Comparison of ENCODE assay signal across 10 cellular contexts in the genomic region with DNA sequence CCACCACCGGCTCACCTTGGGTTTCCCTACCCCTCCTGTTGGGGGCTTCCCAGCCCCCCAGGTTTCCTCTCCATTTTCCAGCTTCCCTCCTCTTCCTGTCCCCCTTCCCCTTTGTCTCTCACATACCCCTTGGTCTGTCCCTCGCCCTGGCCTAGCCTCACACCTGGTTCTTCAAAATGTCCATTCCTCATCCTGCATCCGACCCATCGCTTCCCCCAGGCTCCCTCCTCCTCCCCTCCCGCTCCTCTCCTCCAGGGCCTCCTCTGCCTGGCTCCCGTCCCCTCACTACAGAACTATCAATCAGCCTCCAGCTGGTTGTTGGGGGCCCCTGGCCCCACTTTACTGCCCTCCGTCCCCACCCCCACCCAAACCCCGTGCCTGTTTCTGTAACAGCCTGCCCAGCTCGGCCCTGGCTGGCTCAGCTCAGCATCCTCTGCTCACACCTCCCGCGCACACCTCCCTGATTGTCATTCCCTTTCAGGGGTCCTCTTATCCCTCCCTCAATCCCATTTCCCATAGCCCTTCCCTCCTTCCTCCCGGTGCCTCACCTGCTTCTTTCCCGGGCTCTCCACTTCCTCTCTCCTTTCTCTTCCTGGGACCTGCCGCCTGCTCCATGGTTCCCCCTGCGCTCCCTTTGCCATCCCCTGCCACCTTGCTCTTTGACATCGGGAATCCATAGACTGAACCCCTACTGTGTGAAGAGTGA. TPM values are rescaled to one million over a fixed set of nuclear protein-coding genes. Genes with fewer than 3 reads are reported as not detected.
DNase-seq lines count a peak whose midpoint lies in the region; ATAC-seq, FAIRE-seq and TF ChIP-seq lines count a peak whose summit lies in the region.
"Had no signal": no experiment of that assay in that cellular context is flagged by ENCODE, and none has a peak within 500 bp of the region (broad histone marks: within the 10 kb centered on the region; RNA-seq: fewer than 3 reads in every experiment).

No MANE protein-coding gene starts in this region.

- H3K9me3 ChIP-seq in Caco-2 (no peaks in the 10 kb centered on the region), HUES6 (ENCODE audit: control insufficient read depth, insufficient read depth, low read depth, low read length) (no peaks in the 10 kb centered on the region), K562 (replicated peaks; ENCODE audit: control insufficient read depth, insufficient read depth, low read depth, low read length) (no peaks in the 10 kb centered on the region), aorta (ENCODE audit: control insufficient read depth, low read length) (no peaks in the 10 kb centered on the region)

- no peaks in the 10 kb centered on the region for H3K79me2 ChIP-seq in K562 (ENCODE audit: control insufficient read depth, insufficient read depth, low read length)

- H3K4me2 ChIP-seq in K562 (ENCODE audit: insufficient read depth, low read length) = no peak overlapping the region

- H3K27me3 Mint-ChIP-seq in Caco-2 (ENCODE audit: insufficient read depth, unreplicated experiment) (no peaks in the 10 kb centered on the region), nephron (ENCODE audit: low read depth) (peaks cover 4% of the 10 kb centered on the region)

- TF ChIP-seq EP300 in K562 (IDR thresholded peaks at IDR 0.05; ENCODE audit: low read length) = no peak

- FAIRE-seq in K562 (lab: Jason Lieb, UNC) (no peak), GM12891 (lab: Jason Lieb, UNC) (no peak)
- FAIRE-seq: kidney had no signal

- H3K27ac Mint-ChIP-seq in Caco-2 (ENCODE audit: unreplicated experiment) = peak overlapping the region; percentile 43
- H3K27ac Mint-ChIP-seq in nephron = peak overlapping the region in 1 of 3 experiments; percentile 28

- no peak for TF ChIP-seq POLR2A in K562 (conservative IDR thresholded peaks at IDR 0.05)
- TF ChIP-seq POLR2A in GM12891 (IDR thresholded peaks at IDR 0.05; ENCODE audit: low read depth, low read length) = no peak

- peak overlapping the region; percentile 73 for H3K4me3 Mint-ChIP-seq in Caco-2 (ENCODE audit: unreplicated experiment)
- peak overlapping the region; percentile 79 to 84 (median 81) for H3K4me3 Mint-ChIP-seq in nephron

- POLR2A ChIA-PET in Caco-2 (lab: Charles Lee) = interaction anchor here (1.0 kb wide), 1 partner anchor 10 kb away, joined by 13 read pairs; the partner anchor contains the start of gene YIF1A
- POLR2A ChIA-PET in K562 (lab: Yijun Ruan, JAX) = interaction anchor here (0.6 to 3.0 kb wide), 3 partner anchors 10 to 36 kb away, joined by 3 to 14 read pairs (median 6); partner anchors contain the start of gene YIF1A

- no peaks in the 10 kb centered on the region for H3K27me3 ChIP-seq in Caco-2 (replicated peaks; ENCODE audit: control insufficient read depth, insufficient read depth, low read length)
- H3K27me3 ChIP-seq in HUES6 (ENCODE audit: control insufficient read depth, insufficient read depth, low read length) = peaks cover 17% of the 10 kb centered on the region
- no peaks in the 10 kb centered on the region for H3K27me3 ChIP-seq in K562 (ENCODE audit: control insufficient read depth in 2 of 2, insufficient read depth in 2 of 2, low read length in 2 of 2)
- H3K27me3 ChIP-seq in aorta (ENCODE audit: control insufficient read depth in 1 of 2, insufficient read depth in 2 of 2, low read length in 1 of 2) = no peaks in the 10 kb centered on the region

- TF ChIP-seq CTCF in Caco-2 (IDR thresholded peaks at IDR 0.05; ENCODE audit: insufficient read depth in 1 of 2, low read depth in 1 of 2, low read length in 1 of 2, severe bottlenecking in 1 of 2, unreplicated experiment in 1 of 2) = no peak
- TF ChIP-seq CTCF in K562 (IDR thresholded peaks at IDR 0.05 in 2 of 3, conservative IDR thresholded peaks at IDR 0.05 in 1 of 3; ENCODE audit: insufficient read depth in 2 of 3, low read depth in 1 of 3, low read length in 3 of 3) = no peak
- TF ChIP-seq CTCF in nephron (IDR thresholded peaks at IDR 0.05; ENCODE audit: unreplicated experiment in 3 of 3) = no peak

- 38% methylated on average over 7 of the region's 16 CpGs for WGBS in K562 (ENCODE audit: insufficient coverage, low coverage, missing lambda C conversion rate)
- 76% methylated on average over 16 of the region's 16 CpGs for WGBS in aorta, 2 donors

- H2AFZ ChIP-seq in K562 (ENCODE audit: low read depth, low read length) = no peak overlapping the region

- H3K9ac ChIP-seq in HUES6 (ENCODE audit: low read length) (no peak overlapping the region), K562 (ENCODE audit: insufficient read depth in 1 of 2, low read depth in 2 of 2, low read length in 2 of 2) (peak overlapping the region in 1 of 2 experiments; percentile 20; a peak in 1 of 4 replicates)

- DNase-seq in Caco-2 = no peak
- no peak for DNase-seq in K562 (ENCODE audit: extremely low read depth in 1 of 4, low spot score in 3 of 4)
- no peak for DNase-seq in aorta
- no peak for DNase-seq in SHP77 treated with DMSO at 0.1 percent for 48 hours (lab: John Stamatoyannopoulos, UW)
- DNase-seq in GM12891 (ENCODE audit: insufficient read length, low spot score) = no peak
- DNase-seq: kidney; NK-92 treated with Interleukin-12 subunit alpha and Interleukin-12 subunit beta, amount 100 ng/mL, for 24 hours had no signal

- no peak overlapping the region for H3K27ac ChIP-seq in HUES6 (ENCODE audit: low read depth, low read length)
- no peak overlapping the region for H3K27ac ChIP-seq in K562 (ENCODE audit: extremely low read depth, low read depth, low read length)
- H3K27ac ChIP-seq in aorta (ENCODE audit: low read depth in 1 of 2, low read length in 2 of 2) = no peak overlapping the region

- intact Hi-C loops in Caco-2 (cut with micrococcal nuclease; ENCODE audit: unreplicated experiment) (no loop called here), K562 (cut with micrococcal nuclease) (no loop called here), aorta (cut with DNase I) (no loop called here)

- H3K36me3 Mint-ChIP-seq in Caco-2 (ENCODE audit: insufficient read depth, unreplicated experiment) = peaks cover 59% of the 10 kb centered on the region
- H3K36me3 Mint-ChIP-seq in nephron (ENCODE audit: low read depth) = peaks cover 14% of the 10 kb centered on the region

- CTCF ChIA-PET in Caco-2 (lab: Charles Lee) = no interaction called here
- CTCF ChIA-PET in K562 (lab: Yijun Ruan, JAX; ENCODE audit: low intra/inter-chr PET ratio) = no interaction called here

- TF ChIP-seq RAD21 in K562 (CRISPR knock-in tag; conservative IDR thresholded peaks at IDR 0.05 in 1 of 2, IDR thresholded peaks at IDR 0.05 in 1 of 2) = no peak

- H4K20me1 ChIP-seq in K562 (replicated peaks; ENCODE audit: control insufficient read depth, insufficient read depth, low read length) = peaks cover 19% of the 10 kb centered on the region

- ATAC-seq in K562 = no peak
- ATAC-seq in aorta (ENCODE audit: low FRiP score) = no peak

- H3K9me3 Mint-ChIP-seq in Caco-2 (ENCODE audit: unreplicated experiment) (no peaks in the 10 kb centered on the region), nephron (no peaks in the 10 kb centered on the region)

- peaks cover 4% of the 10 kb centered on the region for H3K9me1 ChIP-seq in K562 (ENCODE audit: control insufficient read depth, insufficient read depth, low read length)

- in situ Hi-C loops in K562 (cut with MboI) = no loop called here

- peaks cover 11% of the 10 kb centered on the region for H3K4me1 ChIP-seq in Caco-2
- H3K4me1 ChIP-seq in HUES6 (ENCODE audit: control insufficient read depth, insufficient read depth, low read length) = peaks cover 25% of the 10 kb centered on the region
- peaks cover 2 to 36% of the 10 kb centered on the region in 2 experiments; a peak in 3 of 5 replicates for H3K4me1 ChIP-seq in K562 (replicated peaks in 1 of 2; ENCODE audit: control insufficient read depth in 2 of 2, insufficient read depth in 2 of 2, low read length in 2 of 2)
- H3K4me1 ChIP-seq in aorta (ENCODE audit: control insufficient read depth in 1 of 2, insufficient read depth in 2 of 2, low read length in 2 of 2) = no peaks in the 10 kb centered on the region

- peaks cover 4% of the 10 kb centered on the region for H3K36me3 ChIP-seq in Caco-2 (ENCODE audit: control insufficient read depth, insufficient read depth, low read length)
- peaks cover 22% of the 10 kb centered on the region for H3K36me3 ChIP-seq in HUES6 (ENCODE audit: control insufficient read depth, insufficient read depth, low read length)
- H3K36me3 ChIP-seq in K562 (ENCODE audit: control insufficient read depth, insufficient read depth, low read length) = peaks cover 27% of the 10 kb centered on the region; the same call in 2 of the 3 replicates
- peaks cover 0 to 3% of the 10 kb centered on the region in 2 donors for H3K36me3 ChIP-seq in aorta (ENCODE audit: control insufficient read depth in 1 of 2, insufficient read depth in 2 of 2, low read length in 1 of 2)

- peaks cover 26% of the 10 kb centered on the region for H3K4me1 Mint-ChIP-seq in Caco-2 (ENCODE audit: low read depth, unreplicated experiment)
- H3K4me1 Mint-ChIP-seq in nephron = peaks cover 25% of the 10 kb centered on the region

- no peak overlapping the region for H3K4me3 ChIP-seq in Caco-2 (ENCODE audit: low read depth, low read length)
- peak overlapping the region; percentile 9; the same call in 1 of the 2 replicates for H3K4me3 ChIP-seq in HUES6 (ENCODE audit: low read depth, low read length)
- H3K4me3 ChIP-seq in K562 = no peak overlapping the region
- H3K4me3 ChIP-seq in aorta (ENCODE audit: low read length in 2 of 2) = no peak overlapping the region

- no TSS peak for BruUV-seq in Caco-2 (replicated peaks; lab: Mats Ljungman, UMichigan)
- no TSS peak for BruUV-seq in K562 (replicated peaks; lab: Mats Ljungman, UMichigan)

RNA-seq across cellular contexts. Expression of gene CNIH2, which starts 1.3 kb away (rescaled TPM):
- total RNA-seq in Caco-2 (2022) (4.9 and 6.1 TPM in 2 replicates), K562 (2014; rRNA removed) (0.61 TPM in 1 of 2 replicates, not detected in the other), K562 (2014; rRNA removed; fragmentation: Illumina TruSeq; extraction: Trizol) (not detected in 2 replicates), K562 (2015; rRNA removed; fragmentation: Illumina TruSeq; extraction: Trizol) (0.11 and 0.40 TPM in 2 replicates), K562 (2021) (0.89 and 1.1 TPM in 2 replicates), aorta (1 to 10 TPM in 1 of 2 donors, under 1 TPM in 1; 0.75 to 1.1 TPM)
- total RNA-seq in K562 (2011; cell fraction: chromatin; rRNA removed; ENCODE audit: low replicate concordance) = 0.92 and 2.0 TPM in 2 replicates
- 0.92 and 1.7 TPM in 2 replicates for total RNA-seq in K562 (2011; cell fraction: nucleolus; rRNA removed)
- total RNA-seq in K562 (2011; cell fraction: nucleoplasm; rRNA removed) = 0.95 and 1.2 TPM in 2 replicates
- polyA plus RNA-seq in K562 (2011; rRNA removed) (0.26 and 0.30 TPM in 2 replicates), K562 (2014; fragmentation: Illumina TruSeq; extraction: Trizol) (0.36 and 0.65 TPM in 2 replicates), K562 (2014; fragmentation: Nextera tagmentation; extraction: Ambion mirVana) (not detected), K562 (2014; rRNA removed) (0.27 and 0.55 TPM in 2 replicates), aorta (under 1 TPM in 1 of 2 donors, not detected in 1; 0.18 TPM)
- 0.52 and 0.69 TPM in 2 replicates for polyA plus RNA-seq in K562 (2011; cell fraction: cytosol; rRNA removed)
- polyA plus RNA-seq in K562 (2011; cell fraction: nucleus; rRNA removed) = 1.1 and 1.7 TPM in 2 replicates
- 0.52 and 0.57 TPM in 2 replicates for polyA plus RNA-seq in K562 (2012)
- not detected in 2 replicates for polyA minus RNA-seq in K562 (2011; rRNA and poly(A)+ RNA removed)
- not detected in 2 replicates for polyA minus RNA-seq in K562 (2011; cell fraction: cytosol; rRNA and poly(A)+ RNA removed)
- polyA minus RNA-seq in K562 (2011; cell fraction: nucleus; rRNA and poly(A)+ RNA removed) = 0.13 TPM in 1 of 2 replicates, not detected in the other
- polyA plus RNA-seq in GM12891 (2012; ENCODE audit: low read depth, missing spikeins) = 1.4 TPM

RNA-seq across cellular contexts. Expression of gene YIF1A, which starts 9.7 kb away (rescaled TPM):
- total RNA-seq in Caco-2 (2022) (140 and 159 TPM in 2 replicates), K562 (2014; rRNA removed) (121 and 158 TPM in 2 replicates), K562 (2014; rRNA removed; fragmentation: Illumina TruSeq; extraction: Trizol) (29.4 and 39.3 TPM in 2 replicates), K562 (2015; rRNA removed; fragmentation: Illumina TruSeq; extraction: Trizol) (44.8 and 51.6 TPM in 2 replicates), K562 (2021) (108 and 120 TPM in 2 replicates), aorta (10 to 100 TPM; 73.2 to 75.5 TPM)
- 49.3 and 178 TPM in 2 replicates for total RNA-seq in K562 (2011; cell fraction: chromatin; rRNA removed; ENCODE audit: low replicate concordance)
- 331 and 338 TPM in 2 replicates for total RNA-seq in K562 (2011; cell fraction: nucleolus; rRNA removed)
- 162 and 163 TPM in 2 replicates for total RNA-seq in K562 (2011; cell fraction: nucleoplasm; rRNA removed)
- polyA plus RNA-seq in K562 (2011; rRNA removed) (77.2 and 108 TPM in 2 replicates), K562 (2014; fragmentation: Illumina TruSeq; extraction: Trizol) (111 and 119 TPM in 2 replicates), K562 (2014; fragmentation: Nextera tagmentation; extraction: Ambion mirVana) (10 to 100 TPM in 1 of 2 experiments, 1 to 10 TPM in 1; 8.6 to 33.6 TPM), K562 (2014; rRNA removed) (83.6 and 96.7 TPM in 2 replicates), aorta (100 to 1,000 TPM in 1 of 2 donors, 10 to 100 TPM in 1; 76.0 to 109 TPM)
- polyA plus RNA-seq in K562 (2011; cell fraction: cytosol; rRNA removed) = 234 and 367 TPM in 2 replicates
- polyA plus RNA-seq in K562 (2011; cell fraction: nucleus; rRNA removed) = 162 and 217 TPM in 2 replicates
- polyA plus RNA-seq in K562 (2012) = 106 and 144 TPM in 2 replicates
- 84.7 and 117 TPM in 2 replicates for polyA minus RNA-seq in K562 (2011; rRNA and poly(A)+ RNA removed)
- 120 and 144 TPM in 2 replicates for polyA minus RNA-seq in K562 (2011; cell fraction: cytosol; rRNA and poly(A)+ RNA removed)
- polyA minus RNA-seq in K562 (2011; cell fraction: nucleus; rRNA and poly(A)+ RNA removed) = 46.6 and 57.5 TPM in 2 replicates
- 58.0 TPM for polyA plus RNA-seq in GM12891 (2012; ENCODE audit: low read depth, missing spikeins)

RNA-seq across cellular contexts. Expression of gene RAB1B, which starts 10.8 kb away (rescaled TPM):
- total RNA-seq in Caco-2 (2022) = 128 and 132 TPM in 2 replicates
- 13.9 and 38.2 TPM in 2 replicates for total RNA-seq in K562 (2011; cell fraction: chromatin; rRNA removed; ENCODE audit: low replicate concordance)
- 41.5 and 42.0 TPM in 2 replicates for total RNA-seq in K562 (2011; cell fraction: nucleolus; rRNA removed)
- 31.3 and 34.9 TPM in 2 replicates for total RNA-seq in K562 (2011; cell fraction: nucleoplasm; rRNA removed)
- total RNA-seq in K562 (2014; rRNA removed) = 102 and 135 TPM in 2 replicates
- 29.3 and 43.7 TPM in 2 replicates for total RNA-seq in K562 (2014; rRNA removed; fragmentation: Illumina TruSeq; extraction: Trizol)
- 83.8 and 85.1 TPM in 2 replicates for total RNA-seq in K562 (2015; rRNA removed; fragmentation: Illumina TruSeq; extraction: Trizol)
- total RNA-seq in K562 (2021) = 135 and 139 TPM in 2 replicates
- 98.6 and 129 TPM in 2 replicates for polyA plus RNA-seq in K562 (2011; rRNA removed)
- polyA plus RNA-seq in K562 (2011; cell fraction: cytosol; rRNA removed) = 213 and 403 TPM in 2 replicates
- 62.4 and 74.2 TPM in 2 replicates for polyA plus RNA-seq in K562 (2011; cell fraction: nucleus; rRNA removed)
- 127 and 138 TPM in 2 replicates for polyA plus RNA-seq in K562 (2012)
- 140 and 182 TPM in 2 replicates for polyA plus RNA-seq in K562 (2014; fragmentation: Illumina TruSeq; extraction: Trizol)
- 10 to 100 TPM in 1 of 2 experiments, 1 to 10 TPM in 1; 5.6 to 16.0 TPM for polyA plus RNA-seq in K562 (2014; fragmentation: Nextera tagmentation; extraction: Ambion mirVana)
- 135 and 146 TPM in 2 replicates for polyA plus RNA-seq in K562 (2014; rRNA removed)
- 57.1 and 92.7 TPM in 2 replicates for polyA minus RNA-seq in K562 (2011; rRNA and poly(A)+ RNA removed)
- 94.6 and 97.2 TPM in 2 replicates for polyA minus RNA-seq in K562 (2011; cell fraction: cytosol; rRNA and poly(A)+ RNA removed)
- 10.4 and 16.3 TPM in 2 replicates for polyA minus RNA-seq in K562 (2011; cell fraction: nucleus; rRNA and poly(A)+ RNA removed)
- 100 to 1,000 TPM; 102 to 111 TPM for total RNA-seq in aorta
- polyA plus RNA-seq in aorta = 100 to 1,000 TPM; 125 to 130 TPM
- polyA plus RNA-seq in GM12891 (2012; ENCODE audit: low read depth, missing spikeins) = 94.6 TPM

RNA-seq across cellular contexts. Expression of gene TMEM151A, which starts 12.4 kb away (rescaled TPM):
- 0.68 and 0.88 TPM in 2 replicates for total RNA-seq in Caco-2 (2022)
- not detected in 2 replicates for total RNA-seq in K562 (2011; cell fraction: chromatin; rRNA removed; ENCODE audit: low replicate concordance)
- not detected in 2 replicates for total RNA-seq in K562 (2011; cell fraction: nucleolus; rRNA removed)
- total RNA-seq in K562 (2011; cell fraction: nucleoplasm; rRNA removed) = not detected in 2 replicates
- not detected in 2 replicates for total RNA-seq in K562 (2014; rRNA removed)
- total RNA-seq in K562 (2014; rRNA removed; fragmentation: Illumina TruSeq; extraction: Trizol) = not detected in 2 replicates
- total RNA-seq in K562 (2015; rRNA removed; fragmentation: Illumina TruSeq; extraction: Trizol) = not detected in 2 replicates
- not detected in 2 replicates for total RNA-seq in K562 (2021)
- not detected in 2 replicates for polyA plus RNA-seq in K562 (2011; rRNA removed)
- polyA plus RNA-seq in K562 (2011; cell fraction: cytosol; rRNA removed) = 0.01 TPM in 1 of 2 replicates, not detected in the other
- polyA plus RNA-seq in K562 (2011; cell fraction: nucleus; rRNA removed) = not detected in 2 replicates
- polyA plus RNA-seq in K562 (2012) = not detected in 2 replicates
- polyA plus RNA-seq in K562 (2014; fragmentation: Illumina TruSeq; extraction: Trizol) = not detected in 2 replicates
- polyA plus RNA-seq in K562 (2014; fragmentation: Nextera tagmentation; extraction: Ambion mirVana) = not detected
- polyA plus RNA-seq in K562 (2014; rRNA removed) = not detected in 2 replicates
- not detected in 2 replicates for polyA minus RNA-seq in K562 (2011; rRNA and poly(A)+ RNA removed)
- polyA minus RNA-seq in K562 (2011; cell fraction: cytosol; rRNA and poly(A)+ RNA removed) = not detected in 2 replicates
- polyA minus RNA-seq in K562 (2011; cell fraction: nucleus; rRNA and poly(A)+ RNA removed) = 0.13 TPM in 1 of 2 replicates, not detected in the other
- total RNA-seq in aorta = under 1 TPM in 1 of 2 donors, not detected in 1; 0.13 TPM
- polyA plus RNA-seq in aorta = not detected
- polyA plus RNA-seq in GM12891 (2012; ENCODE audit: low read depth, missing spikeins) = 0.18 TPM
- total RNA-seq: T-helper 1 cell treated with Interleukin-12 subunit alpha and Interleukin-12 subunit beta and Interleukin-4 antibody, amounts not matched to agents 30 ng/mL and 1 ng/mL, for 36 hours had no signal

RNA-seq across cellular contexts. Expression of gene KLC2, which starts 21.7 kb away (rescaled TPM):
- total RNA-seq in Caco-2 (2022) = 49.5 and 53.1 TPM in 2 replicates
- 40.5 and 97.2 TPM in 2 replicates for total RNA-seq in K562 (2011; cell fraction: chromatin; rRNA removed; ENCODE audit: low replicate concordance)
- 43.6 and 44.5 TPM in 2 replicates for total RNA-seq in K562 (2011; cell fraction: nucleolus; rRNA removed)
- 39.9 and 51.1 TPM in 2 replicates for total RNA-seq in K562 (2011; cell fraction: nucleoplasm; rRNA removed)
- 9.3 and 10.2 TPM in 2 replicates for total RNA-seq in K562 (2014; rRNA removed)
- total RNA-seq in K562 (2014; rRNA removed; fragmentation: Illumina TruSeq; extraction: Trizol) = 2.5 and 4.1 TPM in 2 replicates
- total RNA-seq in K562 (2015; rRNA removed; fragmentation: Illumina TruSeq; extraction: Trizol) = 8.8 and 10.4 TPM in 2 replicates
- 28.6 and 29.2 TPM in 2 replicates for total RNA-seq in K562 (2021)
- 8.5 and 12.5 TPM in 2 replicates for polyA plus RNA-seq in K562 (2011; rRNA removed)
- polyA plus RNA-seq in K562 (2011; cell fraction: cytosol; rRNA removed) = 7.7 and 14.0 TPM in 2 replicates
- 40.5 and 65.1 TPM in 2 replicates for polyA plus RNA-seq in K562 (2011; cell fraction: nucleus; rRNA removed)
- 18.1 and 26.7 TPM in 2 replicates for polyA plus RNA-seq in K562 (2012)
- polyA plus RNA-seq in K562 (2014; fragmentation: Illumina TruSeq; extraction: Trizol) = 14.6 and 18.0 TPM in 2 replicates
- polyA plus RNA-seq in K562 (2014; fragmentation: Nextera tagmentation; extraction: Ambion mirVana) = under 1 TPM in 1 of 2 experiments, not detected in 1; 0.08 TPM
- polyA plus RNA-seq in K562 (2014; rRNA removed) = 20.5 and 23.3 TPM in 2 replicates
- polyA minus RNA-seq in K562 (2011; rRNA and poly(A)+ RNA removed) = 9.1 and 11.0 TPM in 2 replicates
- 9.9 and 10.3 TPM in 2 replicates for polyA minus RNA-seq in K562 (2011; cell fraction: cytosol; rRNA and poly(A)+ RNA removed)
- polyA minus RNA-seq in K562 (2011; cell fraction: nucleus; rRNA and poly(A)+ RNA removed) = 14.5 and 19.0 TPM in 2 replicates
- total RNA-seq in aorta = 10 to 100 TPM; 32.4 to 34.3 TPM
- 10 to 100 TPM; 14.8 to 27.0 TPM for polyA plus RNA-seq in aorta
- 13.8 TPM for polyA plus RNA-seq in GM12891 (2012; ENCODE audit: low read depth, missing spikeins)
